In the genomic region with DNA sequence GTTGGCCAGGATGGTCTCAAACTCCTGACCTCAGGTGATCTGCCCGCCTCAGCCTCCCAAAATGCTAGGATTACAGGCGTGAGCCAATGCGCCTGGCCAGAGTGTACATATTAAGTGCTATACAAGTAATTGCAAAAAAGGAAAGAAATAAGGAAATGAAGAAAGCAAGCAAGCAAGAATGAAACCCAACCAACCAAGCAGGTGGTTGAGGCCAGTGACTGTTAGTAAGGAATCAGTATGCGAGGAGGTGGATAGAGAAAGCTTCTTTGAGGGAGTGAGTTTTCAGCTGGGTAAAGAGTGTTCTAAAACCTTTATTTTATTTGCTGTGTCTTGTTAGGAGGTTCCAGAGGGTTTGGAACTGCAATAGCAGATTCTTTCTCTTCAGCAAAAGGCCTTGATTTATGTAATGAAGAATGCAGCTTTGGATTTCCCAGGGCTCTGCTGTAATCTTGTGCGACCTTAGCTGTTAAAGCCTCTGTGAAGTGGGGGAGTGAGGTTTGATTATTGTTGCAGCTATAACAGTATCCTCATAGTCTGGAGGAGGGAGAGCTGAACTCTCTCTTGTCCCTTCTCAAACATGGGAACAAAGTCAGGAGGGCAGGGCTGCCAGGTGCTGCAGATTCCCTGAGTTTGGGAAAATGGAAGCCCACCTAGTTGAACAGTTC, we compare ENCODE assay signal across 13 cellular contexts. TPM values are rescaled to one million over a fixed set of nuclear protein-coding genes. Genes with fewer than 3 reads are reported as not detected.
DNase-seq lines count a peak whose midpoint lies in the region; ATAC-seq, FAIRE-seq and TF ChIP-seq lines count a peak whose summit lies in the region.
"Had no signal": no experiment of that assay in that cellular context is flagged by ENCODE, and none has a peak within 500 bp of the region (broad histone marks: within the 10 kb centered on the region; RNA-seq: fewer than 3 reads in every experiment).

No MANE protein-coding gene starts in this region.

- WGBS in neuronal stem cell (ENCODE audit: extremely low coverage in 2 of 2, insufficient read length in 2 of 2, insufficient replicate concordance in 1 of 2), 2 donors = no CpG with 5 or more reads among the region's 5 CpGs

- H2BK15ac ChIP-seq in neuronal stem cell (ENCODE audit: low read length) = no peak overlapping the region

- no peak overlapping the region for H3K18ac ChIP-seq in neuronal stem cell (ENCODE audit: low read length)

- DNase-seq in GM12891 (ENCODE audit: insufficient read length, low spot score) (no peak), GM20000 (ENCODE audit: low spot score) (peak; percentile 50), MV-4-11 (lab: John Stamatoyannopoulos, UW) (peak; percentile 26), memory B cell (ENCODE audit: low spot score in 2 of 2) (no peak), BE2C (no peak), mesenteric fat pad (ENCODE audit: low spot score) (no peak), neuronal stem cell (ENCODE audit: low spot score) (no peak), epidermal melanocyte (ENCODE audit: insufficient read length, low spot score) (no peak)
- DNase-seq: body of pancreas; NCI-H2081; stimulated activated CD4-positive, alpha-beta T cell treated with anti-CD3 and anti-CD28 coated beads, Interleukin-2, amount 100 ng/mL, for 48 hours; T1000 had no signal

- no peak overlapping the region for H2BK120ac ChIP-seq in neuronal stem cell (ENCODE audit: low read depth, low read length)

- no peak overlapping the region for H4K8ac ChIP-seq in neuronal stem cell (ENCODE audit: low read depth, low read length)

- H3K4me1 ChIP-seq in BE2C (no peaks in the 10 kb centered on the region), neuronal stem cell (ENCODE audit: control insufficient read depth in 2 of 2, insufficient read depth in 1 of 2, low read depth in 1 of 2, low read length in 2 of 2) (peaks cover 7 to 11% of the 10 kb centered on the region in 2 donors)
- H3K4me1 ChIP-seq: body of pancreas had no signal

- no peaks in the 10 kb centered on the region for H3K9me3 Mint-ChIP-seq in memory B cell

- peaks cover 53% of the 10 kb centered on the region for H3K4me1 Mint-ChIP-seq in memory B cell

- FAIRE-seq in GM12891 (lab: Jason Lieb, UNC) = no peak

- no peak for TF ChIP-seq CTCF in GM20000 (IDR thresholded peaks at IDR 0.05; ENCODE audit: extremely low read depth, missing control alignments)
- no peak for TF ChIP-seq CTCF in BE2C (IDR thresholded peaks at IDR 0.05; ENCODE audit: low read depth, low read length)

- H2AFZ ChIP-seq in neuronal stem cell (ENCODE audit: low read length) = no peak overlapping the region

- no peak overlapping the region for H4K91ac ChIP-seq in neuronal stem cell (ENCODE audit: low read depth, low read length, poor library complexity)

- no peak overlapping the region for H3K4me2 ChIP-seq in neuronal stem cell (ENCODE audit: insufficient read depth, low read length, poor library complexity, severe bottlenecking)

- H3K4me3 Mint-ChIP-seq in memory B cell = peak overlapping the region; percentile 2

- no peak overlapping the region for H3K4ac ChIP-seq in neuronal stem cell (ENCODE audit: low read length)

- H3K9ac ChIP-seq in neuronal stem cell (ENCODE audit: low read depth, low read length, poor library complexity) = no peak overlapping the region

- no peaks in the 10 kb centered on the region for H3K9me3 ChIP-seq in BE2C
- no peaks in the 10 kb centered on the region for H3K9me3 ChIP-seq in neuronal stem cell (replicated peaks in 1 of 2; ENCODE audit: control insufficient read depth in 2 of 2, insufficient read depth in 1 of 2, low read depth in 1 of 2, low read length in 2 of 2)
- H3K9me3 ChIP-seq: body of pancreas had no signal

- H3K36me3 ChIP-seq in BE2C = no peaks in the 10 kb centered on the region
- no peaks in the 10 kb centered on the region for H3K36me3 ChIP-seq in neuronal stem cell (replicated peaks in 1 of 2; ENCODE audit: control insufficient read depth in 2 of 2, insufficient read depth in 2 of 2, low read length in 2 of 2)

- H3K4me3 ChIP-seq in BE2C (ENCODE audit: low read depth, low read length) = no peak overlapping the region
- H3K4me3 ChIP-seq in neuronal stem cell (ENCODE audit: low read length in 2 of 2) = no peak overlapping the region
- H3K4me3 ChIP-seq: body of pancreas had no signal

- TF ChIP-seq POLR2A in GM12891 (IDR thresholded peaks at IDR 0.05; ENCODE audit: low read depth, low read length) = no peak

- no peak overlapping the region for H3K27ac ChIP-seq in neuronal stem cell (replicated peaks; ENCODE audit: low read length)
- H3K27ac ChIP-seq: body of pancreas had no signal

- peaks cover 25% of the 10 kb centered on the region for H3K36me3 Mint-ChIP-seq in memory B cell

- H2BK12ac ChIP-seq in neuronal stem cell (ENCODE audit: low read length) = no peak overlapping the region

- no peak for ATAC-seq in memory B cell (ENCODE audit: low read depth)
- ATAC-seq: body of pancreas, Panc1 had no signal

- H3K79me1 ChIP-seq in neuronal stem cell (ENCODE audit: low read depth, low read length) = no peaks in the 10 kb centered on the region

- no peaks in the 10 kb centered on the region for H3K27me3 Mint-ChIP-seq in memory B cell

- H3K27me3 ChIP-seq in BE2C = no peaks in the 10 kb centered on the region
- no peaks in the 10 kb centered on the region for H3K27me3 ChIP-seq in neuronal stem cell (ENCODE audit: control insufficient read depth in 3 of 3, insufficient read depth in 3 of 3, low read depth in 1 of 3, low read length in 3 of 3)
- H3K27me3 ChIP-seq: body of pancreas had no signal

- H3K27ac Mint-ChIP-seq in memory B cell = peak overlapping the region; percentile 93

- no peak overlapping the region for H2BK5ac ChIP-seq in neuronal stem cell (ENCODE audit: low read length)

- H2AK5ac ChIP-seq in neuronal stem cell (ENCODE audit: low read depth, low read length) = no peak overlapping the region

- H3K14ac ChIP-seq in neuronal stem cell (ENCODE audit: low read length) = no peak overlapping the region

- H3K23ac ChIP-seq in neuronal stem cell (ENCODE audit: low read depth, low read length, poor library complexity) = no peak overlapping the region

TF ChIP-seq in GM12891, 5 proteins besides CTCF, POLR2A, EP300 and RAD21:
- TF ChIP-seq SPI1 (IDR thresholded peaks at IDR 0.05; ENCODE audit: low read depth, low read length) (peak; percentile 76), PAX5 (IDR thresholded peaks at IDR 0.05; ENCODE audit: insufficient read depth, low read length, severe bottlenecking) (no peak)

RNA-seq across cellular contexts. Expression of a gene that starts 5.7 kb away (rescaled TPM):
- 17.0 TPM for polyA plus RNA-seq in GM12891 (2012; ENCODE audit: low read depth, missing spikeins)
- polyA plus RNA-seq in BE2C (2012; ENCODE audit: insufficient read depth, insufficient read length, low read depth) = 11.3 TPM
- 27.2 TPM for total RNA-seq in mesenteric fat pad
- polyA plus RNA-seq in neuronal stem cell (2013, experiment 1 of 2) = 0.99 TPM
- polyA plus RNA-seq in neuronal stem cell (2013, experiment 2 of 2) = 1.2 TPM

Comparison
In these comparisons a context has a peak if more than half of its experiments do, and no peak if none do; other contexts are left out.
1. DNase-seq: peak in GM20000 (single experiment) and MV-4-11 (single experiment); none in GM12891 (single experiment), memory B cell (0 of 2), BE2C (single experiment), mesenteric fat pad (single experiment), neuronal stem cell (single experiment) and epidermal melanocyte (single experiment).